ENCODE assay signal across 10 cellular contexts in genomic region chr1:59669752-59670312, GRCh38.
DNase-seq lines count a peak whose midpoint lies in the region; ATAC-seq, FAIRE-seq and TF ChIP-seq lines count a peak whose summit lies in the region.
"Had no signal": no experiment of that assay in that cellular context is flagged by ENCODE, and none has a peak within 500 bp of the region (broad histone marks: within the 10 kb centered on the region; RNA-seq: fewer than 3 reads in every experiment).

No MANE protein-coding gene starts in this region.

- H3K4me3 Mint-ChIP-seq in astrocyte (ENCODE audit: unreplicated experiment) = no peak overlapping the region

- no peak for TF ChIP-seq CTCF in astrocyte (IDR thresholded peaks at IDR 0.05; ENCODE audit: insufficient read depth, low read depth, low read length)
- no peak for TF ChIP-seq CTCF in left ventricle myocardium inferior (IDR thresholded peaks at IDR 0.05; ENCODE audit: borderline replicate concordance)

- H3K27me3 ChIP-seq in astrocyte (ENCODE audit: insufficient read depth, low read length) = no peaks in the 10 kb centered on the region
- no peaks in the 10 kb centered on the region for H3K27me3 ChIP-seq in left ventricle myocardium inferior (ENCODE audit: low read depth)
- H3K27me3 ChIP-seq in trophoblast cell (ENCODE audit: insufficient read depth, low read length) = no peaks in the 10 kb centered on the region
- H3K27me3 ChIP-seq: BLaER1 treated with 17β-estradiol and CSF1 and Interleukin-3, amounts not matched to agents 10 nM and 100 nM had no signal

- WGBS in trophoblast cell (ENCODE audit: extremely low coverage, insufficient coverage, insufficient read length) = no CpG with 5 or more reads among the region's 9 CpGs

- peaks cover 14% of the 10 kb centered on the region for H3K36me3 Mint-ChIP-seq in astrocyte (ENCODE audit: low read depth, unreplicated experiment)

- intact Hi-C loops in left ventricle myocardium inferior (cut with micrococcal nuclease) = loop anchor here (10.0 kb wide), 1 partner anchor 765 kb away; no protein-coding TSS in a partner anchor

- in situ Hi-C loops in Caki2 (cut with HindIII; ENCODE audit: low pct_unique_long_range_greater_than_20kb, low sequenced_read_pairs) = no loop called here

- no peaks in the 10 kb centered on the region for H4K20me1 ChIP-seq in astrocyte (ENCODE audit: insufficient read depth, low read length)
- H4K20me1 ChIP-seq: BLaER1 treated with 17β-estradiol and CSF1 and Interleukin-3, amounts not matched to agents 10 nM and 100 nM had no signal

- H3K36me3 ChIP-seq in astrocyte (ENCODE audit: insufficient read depth, low read length) (no peaks in the 10 kb centered on the region), left ventricle myocardium inferior (no peaks in the 10 kb centered on the region), trophoblast cell (ENCODE audit: control insufficient read depth in 1 of 2, insufficient read depth in 2 of 2, low read length in 2 of 2) (no peaks in the 10 kb centered on the region)
- H3K36me3 ChIP-seq: BLaER1 treated with 17β-estradiol and CSF1 and Interleukin-3, amounts not matched to agents 10 nM and 100 nM had no signal

- H3K18ac ChIP-seq in trophoblast cell (ENCODE audit: low read length) = no peak overlapping the region

- H3K4me1 Mint-ChIP-seq in astrocyte (ENCODE audit: low read depth, unreplicated experiment) = peaks cover 18% of the 10 kb centered on the region

- no peak overlapping the region for H3K27ac ChIP-seq in astrocyte (ENCODE audit: low read depth, low read length)
- peak overlapping the region; percentile 83 for H3K27ac ChIP-seq in left ventricle myocardium inferior (replicated peaks)
- peak overlapping the region; percentile 96 for H3K27ac ChIP-seq in trophoblast cell (ENCODE audit: low read depth, low read length)

- H2BK120ac ChIP-seq in trophoblast cell (ENCODE audit: insufficient read depth, low read length, poor library complexity) = peak overlapping the region; percentile 97

- H3K4me1 ChIP-seq in astrocyte (ENCODE audit: insufficient read depth, low read length) (peaks cover 12% of the 10 kb centered on the region), left ventricle myocardium inferior (peaks cover 41% of the 10 kb centered on the region), trophoblast cell (ENCODE audit: control insufficient read depth in 1 of 2, insufficient read depth in 2 of 2, low read length in 2 of 2) (peaks cover 17 to 20% of the 10 kb centered on the region in 2 experiments)

- FAIRE-seq in astrocyte (lab: Jason Lieb, UNC) = peak; percentile 50

- H3K27ac Mint-ChIP-seq in astrocyte (ENCODE audit: unreplicated experiment) = peak overlapping the region; percentile 41

- H3K9me3 ChIP-seq in astrocyte (ENCODE audit: insufficient read depth, low read depth, low read length) (peaks cover 9% of the 10 kb centered on the region), left ventricle myocardium inferior (replicated peaks) (no peaks in the 10 kb centered on the region), trophoblast cell (ENCODE audit: insufficient read depth, low read depth, low read length) (no peaks in the 10 kb centered on the region)

- peaks cover 57% of the 10 kb centered on the region for H3K79me1 ChIP-seq in trophoblast cell (ENCODE audit: low read length)

- H3K27me3 Mint-ChIP-seq in astrocyte (ENCODE audit: low read depth, unreplicated experiment) = no peaks in the 10 kb centered on the region

- no peaks in the 10 kb centered on the region for H3K79me2 ChIP-seq in astrocyte (ENCODE audit: insufficient read depth, low read length)
- peaks cover 9% of the 10 kb centered on the region for H3K79me2 ChIP-seq in trophoblast cell (ENCODE audit: control insufficient read depth, insufficient read depth, low read length, poor library complexity)

- no peak overlapping the region for H3K4me3 ChIP-seq in astrocyte (ENCODE audit: insufficient read depth, low read depth, low read length)
- H3K4me3 ChIP-seq in left ventricle myocardium inferior = no peak overlapping the region
- no peak overlapping the region for H3K4me3 ChIP-seq in trophoblast cell (ENCODE audit: low read depth, low read length)
- H3K4me3 ChIP-seq: BLaER1 treated with 17β-estradiol and CSF1 and Interleukin-3, amounts not matched to agents 10 nM and 100 nM had no signal

- no peak overlapping the region for H3K4ac ChIP-seq in trophoblast cell (ENCODE audit: low read depth, low read length)

- H2BK12ac ChIP-seq in trophoblast cell (ENCODE audit: low read length) = no peak overlapping the region

- no peak overlapping the region for H2AK5ac ChIP-seq in trophoblast cell (ENCODE audit: low read length)

- ATAC-seq in GM18858 (IDR thresholded peaks at IDR 0.05; ENCODE audit: unreplicated experiment) = no peak

- DNase-seq in Caki2 (ENCODE audit: low read depth) = peak; percentile 26
- peak; percentile 66 for DNase-seq in astrocyte (ENCODE audit: low read depth)
- peak; percentile 53 for DNase-seq in left ventricle myocardium inferior
- peak; percentile 15 to 44 for DNase-seq in trophoblast cell
- no peak for DNase-seq in SW 1271 (lab: John Stamatoyannopoulos, UW)
- DNase-seq in NCI-H526 treated with DMSO at 0.1 percent for 48 hours (lab: John Stamatoyannopoulos, UW) = no peak
- DNase-seq in RPMI8226 = no peak
- DNase-seq: activated effector memory CD4-positive, alpha-beta T cell treated with Interleukin-2 at 50 U/mL for 16 hours had no signal

- peaks cover 18% of the 10 kb centered on the region for H3K9me3 Mint-ChIP-seq in astrocyte (ENCODE audit: unreplicated experiment)

- no peak overlapping the region for H4K12ac ChIP-seq in trophoblast cell (ENCODE audit: low read depth, low read length)

- H3K14ac ChIP-seq in trophoblast cell (ENCODE audit: low read length) = peak overlapping the region; percentile 14

- H3K23ac ChIP-seq in trophoblast cell (ENCODE audit: low read length) = no peak overlapping the region

- H2BK5ac ChIP-seq in trophoblast cell (ENCODE audit: low read depth, low read length, poor library complexity) = peak overlapping the region; percentile 58

- peak overlapping the region; percentile 47 for H4K91ac ChIP-seq in trophoblast cell (ENCODE audit: low read depth, low read length)

- peak overlapping the region; percentile 42 for H4K8ac ChIP-seq in trophoblast cell (ENCODE audit: low read depth, low read length)

- H3K9ac ChIP-seq in astrocyte (ENCODE audit: low read length) (peak overlapping the region; percentile 6), trophoblast cell (ENCODE audit: low read length) (no peak overlapping the region)

- H2AFZ ChIP-seq in astrocyte (ENCODE audit: low read depth, low read length) = peak overlapping the region; percentile 16
- H2AFZ ChIP-seq in trophoblast cell (ENCODE audit: insufficient read depth, low read length, poor library complexity) = no peak overlapping the region

- H3K4me2 ChIP-seq in astrocyte (ENCODE audit: low read length) (peak overlapping the region; percentile 64), trophoblast cell (ENCODE audit: low read length) (no peak overlapping the region)

Comparison
In these comparisons a context has a peak if more than half of its experiments do, and no peak if none do; other contexts are left out.
1. DNase-seq: peak in Caki2 (single experiment), astrocyte (single experiment), left ventricle myocardium inferior (single experiment) and trophoblast cell (2 of 2); none in SW 1271 (0 of 2), NCI-H526 treated with DMSO at 0.1 percent for 48 hours (single experiment) and RPMI8226 (single experiment).